8 cellular contexts compared by ENCODE assay signal in genomic region chr20:47361268-47361665, GRCh38. TPM values are rescaled to one million over a fixed set of nuclear protein-coding genes. Genes with fewer than 3 reads are reported as not detected.
A peak's percentile ranks its signal among the peaks of the same experiment; 100 is the strongest.
DNase-seq lines count a peak whose midpoint lies in the region; ATAC-seq and TF ChIP-seq lines count a peak whose summit lies in the region.

No MANE protein-coding gene starts in this region.

- TF ChIP-seq POLR2A in uterus (IDR thresholded peaks at IDR 0.05): no peak

- H3K9me3 ChIP-seq in cardiac muscle cell (ENCODE audit: low read depth) (no peaks in the 10 kb centered on the region), uterus (no peaks in the 10 kb centered on the region)

- H3K27ac Mint-ChIP-seq in natural killer cell treated with Interleukin-12 subunit alpha and Interleukin-12 subunit beta and Interleukin-15 and Interleukin-18, amount 100 ng/mL, for 72 hours: peak overlapping the region in 1 of 2 donors; percentile 55

- no peaks in the 10 kb centered on the region for H3K36me3 Mint-ChIP-seq in natural killer cell treated with Interleukin-12 subunit alpha and Interleukin-12 subunit beta and Interleukin-15 and Interleukin-18, amount 100 ng/mL, for 72 hours

- H3K27me3 ChIP-seq in cardiac muscle cell (no peaks in the 10 kb centered on the region), dorsolateral prefrontal cortex (no peaks in the 10 kb centered on the region), uterus (no peaks in the 10 kb centered on the region)

- H3K36me3 ChIP-seq in cardiac muscle cell (no peaks in the 10 kb centered on the region), uterus (no peaks in the 10 kb centered on the region)

- intact Hi-C loops in Right ventricle myocardium superior (cut with DNase I) (no loop called here), dorsolateral prefrontal cortex (cut with DNase I) (no loop called here), uterus (cut with DNase I; ENCODE audit: low total_unique reads) (no loop called here)

- no peak for DNase-seq in cardiac muscle cell (ENCODE audit: low read depth in 1 of 2, low spot score in 1 of 2)
- no peak for DNase-seq in Right ventricle myocardium superior
- no peak for DNase-seq in dorsolateral prefrontal cortex
- DNase-seq in natural killer cell treated with Interleukin-12 subunit alpha and Interleukin-12 subunit beta and Interleukin-15 and Interleukin-18, amount 100 ng/mL, for 72 hours (ENCODE audit: low spot score): no peak
- no peak for DNase-seq in uterus
- no peak for DNase-seq in SKM-1 (lab: John Stamatoyannopoulos, UW; ENCODE audit: unreplicated experiment)
- no peak for DNase-seq in kidney glomerular epithelial cell (lab: John Stamatoyannopoulos, UW)
- no peak for DNase-seq in NCI-H524 treated with DMSO at 0.1 percent for 48 hours (lab: John Stamatoyannopoulos, UW)

- H3K4me3 ChIP-seq in cardiac muscle cell (no peak overlapping the region), dorsolateral prefrontal cortex (peak overlapping the region in 17 of 59 donors; percentile 2 to 48 (median 21)), uterus (no peak overlapping the region)

- no peaks in the 10 kb centered on the region for H3K9me3 Mint-ChIP-seq in natural killer cell treated with Interleukin-12 subunit alpha and Interleukin-12 subunit beta and Interleukin-15 and Interleukin-18, amount 100 ng/mL, for 72 hours

- ATAC-seq in Right ventricle myocardium superior (ENCODE audit: poor library complexity): no peak
- no peak for ATAC-seq in natural killer cell treated with Interleukin-12 subunit alpha and Interleukin-12 subunit beta and Interleukin-15 and Interleukin-18, amount 100 ng/mL, for 72 hours

- H3K4me1 ChIP-seq in cardiac muscle cell (ENCODE audit: low read depth) (peaks cover 57% of the 10 kb centered on the region), uterus (peaks cover 37 to 43% of the 10 kb centered on the region in 2 donors)

- peak overlapping the region; percentile 98 for H3K27ac ChIP-seq in cardiac muscle cell
- H3K27ac ChIP-seq in dorsolateral prefrontal cortex: peak overlapping the region; percentile 98 to 100 (median 100)
- H3K27ac ChIP-seq in uterus: peak overlapping the region; percentile 94 to 99

- TF ChIP-seq CTCF in cardiac muscle cell (IDR thresholded peaks at IDR 0.05; ENCODE audit: low read depth, low read length) (no peak), dorsolateral prefrontal cortex (IDR thresholded peaks at IDR 0.05 in 54 of 56, conservative IDR thresholded peaks at IDR 0.05 in 2 of 56; ENCODE audit: low read depth in 1 of 56, partially characterized antibody in 56 of 56) (no peak), uterus (IDR thresholded peaks at IDR 0.05) (no peak)

- H3K4me3 Mint-ChIP-seq in natural killer cell treated with Interleukin-12 subunit alpha and Interleukin-12 subunit beta and Interleukin-15 and Interleukin-18, amount 100 ng/mL, for 72 hours: peak overlapping the region; percentile 43

- no peaks in the 10 kb centered on the region for H3K27me3 Mint-ChIP-seq in natural killer cell treated with Interleukin-12 subunit alpha and Interleukin-12 subunit beta and Interleukin-15 and Interleukin-18, amount 100 ng/mL, for 72 hours

- peaks cover 32 to 36% of the 10 kb centered on the region in 2 donors for H3K4me1 Mint-ChIP-seq in natural killer cell treated with Interleukin-12 subunit alpha and Interleukin-12 subunit beta and Interleukin-15 and Interleukin-18, amount 100 ng/mL, for 72 hours (ENCODE audit: low read depth in 2 of 2)

RNA-seq across cellular contexts. Expression of gene ZMYND8, which starts 4.8 kb away (rescaled TPM):
- 33.0 and 45.0 TPM in 2 replicates for total RNA-seq in cardiac muscle cell
- 27.5 and 27.6 TPM in 2 replicates for polyA plus RNA-seq in cardiac muscle cell
- total RNA-seq in Right ventricle myocardium superior: 37.7 TPM
- total RNA-seq in dorsolateral prefrontal cortex: 100 to 1,000 TPM in 82 of 120 experiments, 10 to 100 TPM in 38; 67.0 to 236 (median 109) TPM
- total RNA-seq in natural killer cell treated with Interleukin-12 subunit alpha and Interleukin-12 subunit beta and Interleukin-15 and Interleukin-18, amount 100 ng/mL, for 72 hours: 10 to 100 TPM; 42.1 to 65.7 TPM
- total RNA-seq in uterus: 10 to 100 TPM; 10.2 to 26.7 (median 16.0) TPM
